In genomic region chr14:69711065-69711464, GRCh38 we compare ENCODE assay signal across 10 cellular contexts. TPM values are rescaled to one million over a fixed set of nuclear protein-coding genes. Genes with fewer than 3 reads are reported as not detected.
DNase-seq lines count a peak whose midpoint lies in the region; ATAC-seq, FAIRE-seq and TF ChIP-seq lines count a peak whose summit lies in the region.
"Had no signal": no experiment of that assay in that cellular context is flagged by ENCODE, and none has a peak within 500 bp of the region (broad histone marks: within the 10 kb centered on the region; RNA-seq: fewer than 3 reads in every experiment).

No MANE protein-coding gene starts in this region.

- CTCF ChIA-PET in HepG2 (lab: Yijun Ruan, JAX; ENCODE audit: low intra/inter-chr PET ratio, low total read pairs), result no interaction called here
- CTCF ChIA-PET in naive thymus-derived CD4-positive, alpha-beta T cell (lab: Charles Lee), result interaction anchor here (0.9 to 1.8 kb wide), 3 partner anchors 18 to 126 kb away, joined by 3 to 9 read pairs (median 3); no protein-coding TSS in a partner anchor

- H3K4me3 Mint-ChIP-seq in naive thymus-derived CD4-positive, alpha-beta T cell, result no peak overlapping the region

- no peak overlapping the region for H3K4me2 ChIP-seq in HepG2 (ENCODE audit: low read depth, low read length)

- no peaks in the 10 kb centered on the region for H3K79me2 ChIP-seq in HepG2 (ENCODE audit: insufficient read depth, low read length)

- H3K9me3 Mint-ChIP-seq in naive thymus-derived CD4-positive, alpha-beta T cell, result no peaks in the 10 kb centered on the region

- H3K27ac ChIP-seq in right lobe of liver (peak overlapping the region in 2 of 3 donors; percentile 37 to 46), HepG2 (ENCODE audit: extremely low read length, insufficient read depth, low read length) (no peak overlapping the region), ascending aorta (peak overlapping the region; percentile 58 to 78), testis (no peak overlapping the region)
- H3K27ac ChIP-seq in naive thymus-derived CD4-positive, alpha-beta T cell (ENCODE audit: low read depth, low read length), result no peak overlapping the region

- DNase-seq in right lobe of liver (no peak), HepG2 (ENCODE audit: low spot score) (no peak), ascending aorta (ENCODE audit: low spot score in 2 of 2) (no peak), HTR-8/SVneo (ENCODE audit: insufficient read length, low spot score) (no peak), SKM-1 treated with dmso at 0.1 percent for 144 hours (lab: John Stamatoyannopoulos, UW; ENCODE audit: unreplicated experiment) (no peak), testis (no peak)
- DNase-seq in naive thymus-derived CD4-positive, alpha-beta T cell, result no peak
- DNase-seq: Calu3 had no signal

- no peak for TF ChIP-seq RAD21 in HepG2 (CRISPR knock-in tag; IDR thresholded peaks at IDR 0.05)

- peak overlapping the region in 5 of 9 donors; percentile 36 to 69 (median 43) for H3K27ac Mint-ChIP-seq in naive thymus-derived CD4-positive, alpha-beta T cell

- no peaks in the 10 kb centered on the region for H3K27me3 Mint-ChIP-seq in naive thymus-derived CD4-positive, alpha-beta T cell

- no peaks in the 10 kb centered on the region for H3K9me3 ChIP-seq in right lobe of liver
- H3K9me3 ChIP-seq in HepG2 (ENCODE audit: low read length), result no peaks in the 10 kb centered on the region
- no peaks in the 10 kb centered on the region for H3K9me3 ChIP-seq in ascending aorta
- H3K9me3 ChIP-seq in naive thymus-derived CD4-positive, alpha-beta T cell (ENCODE audit: control insufficient read depth in 2 of 3, low read length in 3 of 3), result no peaks in the 10 kb centered on the region
- H3K9me3 ChIP-seq in testis, result no peaks in the 10 kb centered on the region

- POLR2A ChIA-PET in HepG2 (lab: Yijun Ruan, JAX), result no interaction called here
- POLR2A ChIA-PET in naive thymus-derived CD4-positive, alpha-beta T cell (lab: Charles Lee), result interaction anchor here (1.4 kb wide), 1 partner anchor 9 kb away, joined by 5 read pairs; no protein-coding TSS in a partner anchor

- intact Hi-C loops in right lobe of liver (cut with DNase I) (no loop called here), HepG2 (cut with micrococcal nuclease; ENCODE audit: unreplicated experiment) (loop anchor here (5.0 kb wide), 1 partner anchor 99 kb away; the partner anchor contains the start of gene SUSD6), ascending aorta (cut with DNase I) (no loop called here), testis (cut with DNase I; ENCODE audit: low total_unique reads) (no loop called here)
- intact Hi-C loops in naive thymus-derived CD4-positive, alpha-beta T cell (cut with micrococcal nuclease), result no loop called here

- no peak for ATAC-seq in right lobe of liver
- no peak for ATAC-seq in HepG2
- ATAC-seq in naive thymus-derived CD4-positive, alpha-beta T cell, result no peak
- no peak for ATAC-seq in GM18867 (IDR thresholded peaks at IDR 0.05; ENCODE audit: unreplicated experiment)
- ATAC-seq: HCT116 had no signal

- peaks cover 4 to 45% (median 40%) of the 10 kb centered on the region in 5 donors for H3K36me3 Mint-ChIP-seq in naive thymus-derived CD4-positive, alpha-beta T cell

- TF ChIP-seq POLR2A in right lobe of liver (IDR thresholded peaks at IDR 0.05) (no peak), HepG2 (IDR thresholded peaks at IDR 0.05; ENCODE audit: insufficient read depth in 1 of 2, low read depth in 2 of 2, low read length in 2 of 2) (no peak), testis (IDR thresholded peaks at IDR 0.05) (no peak)

- H3K4me3 ChIP-seq in right lobe of liver (no peak overlapping the region), HepG2 (replicated peaks in 1 of 3; ENCODE audit: insufficient read depth in 1 of 3, low read depth in 2 of 3, low read length in 3 of 3) (no peak overlapping the region), ascending aorta (no peak overlapping the region), testis (no peak overlapping the region)
- no peak overlapping the region for H3K4me3 ChIP-seq in naive thymus-derived CD4-positive, alpha-beta T cell (ENCODE audit: low read length)

- H3K36me3 ChIP-seq in right lobe of liver (peaks cover 1 to 39% (median 17%) of the 10 kb centered on the region in 4 donors), HepG2 (replicated peaks in 1 of 2; ENCODE audit: control insufficient read depth in 1 of 2, insufficient read depth in 2 of 2, low read length in 2 of 2) (peaks cover 5 to 25% of the 10 kb centered on the region in 2 experiments; a peak in 4 of 5 replicates), ascending aorta (peaks cover 25 to 40% of the 10 kb centered on the region in 2 donors), testis (ENCODE audit: low read depth, missing control alignments) (no peaks in the 10 kb centered on the region)
- peaks cover 9 to 51% (median 19%) of the 10 kb centered on the region in 3 experiments for H3K36me3 ChIP-seq in naive thymus-derived CD4-positive, alpha-beta T cell (ENCODE audit: control insufficient read depth in 2 of 3, insufficient read depth in 3 of 3, low read length in 3 of 3)

- H4K20me1 ChIP-seq in HepG2 (ENCODE audit: insufficient read depth, low read length), result no peaks in the 10 kb centered on the region; the same call in 1 of the 2 replicates

- WGBS in right lobe of liver (ENCODE audit: insufficient coverage, low coverage, low lambda C conversion rate, missing lambda C conversion rate), result 95% methylated on average over 3 of the region's 4 CpGs
- WGBS in HepG2 (ENCODE audit: low lambda C conversion rate), result 100% methylated on average over 3 of the region's 4 CpGs
- 82 to 88% methylated on average over 4 of the region's 4 CpGs for WGBS in testis, 2 donors

- in situ Hi-C loops in HepG2 (cut with HindIII; ENCODE audit: extremely low pct_ligation_motif_present, low pct_unique_long_range_greater_than_20kb), result no loop called here

- TF ChIP-seq EP300 in HepG2 (IDR thresholded peaks at IDR 0.05; ENCODE audit: low read depth in 2 of 2, low read length in 2 of 2) (no peak), HepG2 (CRISPR knock-in tag; IDR thresholded peaks at IDR 0.05; ENCODE audit: borderline replicate concordance) (no peak)

- H3K4me1 Mint-ChIP-seq in naive thymus-derived CD4-positive, alpha-beta T cell, result peaks cover 25 to 82% (median 39%) of the 10 kb centered on the region in 7 donors

- no peak for FAIRE-seq in HepG2 (lab: Jason Lieb, UNC)
- no peak for FAIRE-seq in HTR-8/SVneo (lab: Jason Lieb, UNC)

- H3K9ac ChIP-seq in HepG2 (ENCODE audit: insufficient read depth, low read depth, low read length), result no peak overlapping the region

- no peak for TF ChIP-seq CTCF in right lobe of liver (IDR thresholded peaks at IDR 0.05)
- TF ChIP-seq CTCF in HepG2 (CRISPR knock-in tag; IDR thresholded peaks at IDR 0.05), result no peak
- TF ChIP-seq CTCF in ascending aorta (IDR thresholded peaks at IDR 0.05), result no peak
- TF ChIP-seq CTCF in testis (IDR thresholded peaks at IDR 0.05), result no peak

- H2AFZ ChIP-seq in HepG2 (ENCODE audit: low read length), result no peak overlapping the region

- BruUV-seq in HepG2 (replicated peaks; lab: Mats Ljungman, UMichigan), result no TSS peak

- no peaks in the 10 kb centered on the region for H3K27me3 ChIP-seq in right lobe of liver
- H3K27me3 ChIP-seq in HepG2 (ENCODE audit: control insufficient read depth in 1 of 2, insufficient read depth in 2 of 2, low read length in 2 of 2), result no peaks in the 10 kb centered on the region
- H3K27me3 ChIP-seq in ascending aorta, result no peaks in the 10 kb centered on the region
- no peaks in the 10 kb centered on the region for H3K27me3 ChIP-seq in naive thymus-derived CD4-positive, alpha-beta T cell (ENCODE audit: control insufficient read depth in 2 of 2, insufficient read depth in 2 of 2, low read length in 2 of 2)
- H3K27me3 ChIP-seq in testis, result no peaks in the 10 kb centered on the region

- H3K4me1 ChIP-seq in right lobe of liver, result peaks cover 0 to 10% (median 0%) of the 10 kb centered on the region in 4 donors
- peaks cover 38% of the 10 kb centered on the region for H3K4me1 ChIP-seq in HepG2 (ENCODE audit: insufficient read depth, low read length)
- H3K4me1 ChIP-seq in ascending aorta, result peaks cover 11 to 32% of the 10 kb centered on the region in 2 donors
- H3K4me1 ChIP-seq in naive thymus-derived CD4-positive, alpha-beta T cell (ENCODE audit: control insufficient read depth in 2 of 2, insufficient read depth in 2 of 2, low read length in 2 of 2), result peaks cover 8 to 12% of the 10 kb centered on the region in 2 donors
- H3K4me1 ChIP-seq in testis, result peaks cover 18% of the 10 kb centered on the region

TF ChIP-seq in HepG2, 621 proteins besides CTCF, POLR2A, EP300 and RAD21 (continues in another document):
- no peak for TF ChIP-seq SMC3 (IDR thresholded peaks at IDR 0.05; ENCODE audit: low read length)

RNA-seq across cellular contexts. Expression of gene SRSF5, which starts 55.9 kb away (rescaled TPM):
- total RNA-seq in right lobe of liver (100 to 1,000 TPM in 4 of 6 experiments, 10 to 100 TPM in 2; 82.3 to 204 (median 126) TPM), HepG2 (2016; rRNA removed; fragmentation: Illumina TruSeq; extraction: Trizol) (277 and 333 TPM in 2 replicates), ascending aorta (113 TPM), testis (100 to 1,000 TPM; 500 to 530 TPM)
- 66.7 and 68.4 TPM in 2 replicates for total RNA-seq in HepG2 (2016; cell fraction: cytosol; rRNA removed; fragmentation: Illumina TruSeq; extraction: Trizol; ENCODE audit: low read depth)
- 277 and 309 TPM in 2 replicates for total RNA-seq in HepG2 (2016; cell fraction: insoluble cytoplasmic fraction; rRNA removed; fragmentation: Illumina TruSeq; extraction: Trizol)
- total RNA-seq in HepG2 (2016; cell fraction: membrane; rRNA removed; fragmentation: Illumina TruSeq; extraction: Trizol), result 68.2 and 70.5 TPM in 2 replicates
- total RNA-seq in HepG2 (2016; cell fraction: nucleus; rRNA removed; fragmentation: Illumina TruSeq; extraction: Trizol), result 278 and 311 TPM in 2 replicates
- polyA plus RNA-seq in HepG2 (2011; rRNA removed) (189 and 218 TPM in 2 replicates), testis (ENCODE audit: insufficient read depth, low read depth, low replicate concordance) (341 TPM)
- polyA plus RNA-seq in HepG2 (2011; cell fraction: cytosol; rRNA removed), result 169 and 242 TPM in 2 replicates
- polyA plus RNA-seq in HepG2 (2011; cell fraction: nucleus; rRNA removed), result 586 and 686 TPM in 2 replicates
- polyA plus RNA-seq in HepG2 (2012), result 376 and 529 TPM in 2 replicates
- 22.7 and 25.6 TPM in 2 replicates for polyA plus RNA-seq in HepG2 (2016; cell fraction: cytosol; fragmentation: Illumina TruSeq; extraction: Trizol; ENCODE audit: low read depth)
- 415 and 444 TPM in 2 replicates for polyA plus RNA-seq in HepG2 (2016; cell fraction: insoluble cytoplasmic fraction; fragmentation: Illumina TruSeq; extraction: Trizol; ENCODE audit: low read depth)
- 45.5 and 47.3 TPM in 2 replicates for polyA plus RNA-seq in HepG2 (2016; cell fraction: membrane; fragmentation: Illumina TruSeq; extraction: Trizol; ENCODE audit: low read depth)
- 410 and 415 TPM in 2 replicates for polyA plus RNA-seq in HepG2 (2016; cell fraction: nucleus; fragmentation: Illumina TruSeq; extraction: Trizol; ENCODE audit: insufficient read depth, low read depth)
- 99.8 and 128 TPM in 2 replicates for polyA minus RNA-seq in HepG2 (2011; rRNA and poly(A)+ RNA removed; ENCODE audit: low replicate concordance)
- polyA minus RNA-seq in HepG2 (2011; cell fraction: cytosol; rRNA and poly(A)+ RNA removed), result 61.5 and 65.7 TPM in 2 replicates
- 704 and 755 TPM in 2 replicates for polyA minus RNA-seq in HepG2 (2011; cell fraction: nucleus; rRNA and poly(A)+ RNA removed)
- total RNA-seq in naive thymus-derived CD4-positive, alpha-beta T cell, result 1,000 to 10,000 TPM in 4 of 5 experiments, 100 to 1,000 TPM in 1; 355 to 1,361 (median 1,191) TPM
- polyA plus RNA-seq in naive thymus-derived CD4-positive, alpha-beta T cell, result 1,000 to 10,000 TPM; 1,397 to 1,617 TPM

Comparison
In these comparisons a context has a peak if more than half of its experiments do, and no peak if none do; other contexts are left out.
1. H3K27ac ChIP-seq: peak in right lobe of liver (2 of 3) and ascending aorta (2 of 2); none in HepG2 (single experiment), naive thymus-derived CD4-positive, alpha-beta T cell (single experiment) and testis (0 of 2).